11 cellular contexts compared by ENCODE assay signal in the genomic region with DNA sequence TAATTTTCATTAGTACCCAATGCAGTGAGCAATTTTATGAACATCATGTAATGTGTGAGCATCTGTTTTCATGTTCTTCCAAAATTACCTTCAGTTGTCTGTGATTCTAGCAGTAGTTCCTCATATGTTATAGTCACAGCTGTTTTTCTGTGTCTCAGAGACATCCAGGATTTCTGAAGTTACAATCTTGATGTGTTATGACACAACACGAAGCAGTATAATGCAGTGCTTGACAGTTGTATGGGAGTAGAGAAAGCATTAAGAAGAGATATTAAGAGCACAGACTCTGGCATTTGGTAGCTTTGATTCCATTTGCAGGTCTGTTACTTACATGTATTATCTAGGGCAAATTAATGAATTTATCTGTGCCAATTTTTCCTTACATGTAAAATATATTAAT.
"Had no signal": no experiment of that assay in that cellular context is flagged by ENCODE, and none has a peak within 500 bp of the region (broad histone marks: within the 10 kb centered on the region; RNA-seq: fewer than 3 reads in every experiment).

No MANE protein-coding gene starts in this region.

- DNase-seq: GM23248, GOT3, H7, H9, HCEC 1CT, HFFc6 had no signal

- H3K27ac ChIP-seq: GM23248 had no signal

- H2AFZ ChIP-seq: GM23248, GM23338 had no signal

- H3K36me3 ChIP-seq: HAP-1 had no signal

- H3K9ac ChIP-seq: GM23248 had no signal

- H3K9me3 ChIP-seq: HAP-1 had no signal

- H3K4me2 ChIP-seq: GM23338 had no signal

- H3K4me3 ChIP-seq: GM23248, GM23338, HAP-1 had no signal

- ATAC-seq: GM23338, HCT116 had no signal

- FAIRE-seq: H1, H54 had no signal
